ENCODE assay signal across 26 cellular contexts in the genomic region with DNA sequence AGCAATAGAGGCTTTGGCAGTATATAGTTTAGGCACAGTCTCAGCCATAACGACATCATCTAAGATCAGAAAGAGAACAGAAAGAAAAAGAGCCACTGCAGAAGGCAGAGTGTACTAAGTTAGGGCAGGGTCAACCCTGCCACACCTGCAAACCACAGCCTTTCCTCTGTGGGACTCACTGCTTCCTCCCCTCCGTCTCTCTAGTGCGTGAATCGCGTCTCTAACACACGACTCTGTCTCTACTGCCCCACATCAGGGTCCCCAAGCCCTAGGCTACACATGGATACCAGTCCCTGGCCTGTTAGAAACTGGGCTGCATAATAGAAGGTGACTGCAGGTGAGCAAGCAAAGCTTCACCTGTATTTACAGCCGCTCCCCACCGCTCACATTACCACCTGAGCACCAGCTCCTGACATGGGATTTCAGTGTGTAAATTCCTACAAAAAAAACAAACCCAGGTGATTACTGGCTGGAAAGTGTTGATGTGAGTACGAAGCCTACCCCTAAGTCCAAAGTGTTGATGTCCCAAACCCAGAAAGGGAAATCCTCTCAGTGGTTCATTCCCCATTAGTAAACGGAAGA.
"Had no signal": no experiment of that assay in that cellular context is flagged by ENCODE, and none has a peak within 500 bp of the region (broad histone marks: within the 10 kb centered on the region; RNA-seq: fewer than 3 reads in every experiment).

No MANE protein-coding gene starts in this region.

- H3K4me1 Mint-ChIP-seq: neural progenitor cell had no signal

- H3K36me3 Mint-ChIP-seq: activated naive CD4-positive, alpha-beta T cell treated with anti-CD3 and anti-CD28 coated beads, Interleukin-2, amount 50 U/mL, for 72 hours; natural killer cell; neural progenitor cell had no signal

- H3K27me3 Mint-ChIP-seq: activated T-helper 17 cell treated with anti-CD3 and anti-CD28 coated beads, Interleukin-2, amount 50 U/mL, for 72 hours; stimulated activated memory B cell treated with anti-CD40 and anti-IgM and Interleukin-4, amounts not matched to agents 10 μg/mL and 1 μg/mL and 100 μg/mL, for 72 hours had no signal

- DNase-seq: activated CD4-positive, alpha-beta T cell treated with anti-CD3 and anti-CD28 coated beads, Interleukin-2, amount 50 U/mL, for 1 hour; activated CD4-positive, CD25-positive, alpha-beta regulatory T cell treated with anti-CD3 and anti-CD28 coated beads, Interleukin-2, amount 50 U/mL, for 72 hours; activated gamma-delta T cell treated with Interleukin-2 at 50 U/mL for 16 hours; activated T-cell treated with anti-CD3 and anti-CD28 coated beads, Interleukin-2, amount 50 U/mL, for 4 hours; adrenal gland; aorta; body of pancreas; dermis blood vessel endothelial cell; effector CD8-positive, alpha-beta T cell; esophagus squamous epithelium; foreskin melanocyte; left lung; lower lobe of right lung; mesendoderm; natural killer cell; stimulated activated CD4-positive, alpha-beta T cell treated with anti-CD3 and anti-CD28 coated beads, Interleukin-1b, Interleukin-23, amount 100 ng/mL, for 48 hours; stimulated activated CD4-positive, alpha-beta T cell treated with anti-CD3 and anti-CD28 coated beads, Interleukin-4, amount 100 ng/mL, for 4 hours; stimulated activated CD8-positive, alpha-beta memory T cell treated with anti-CD3 and anti-CD28 coated beads, Interleukin-4, amount 100 ng/mL, for 48 hours; T1000; tibial artery; WERI-Rb-1 had no signal

- H3K9me3 Mint-ChIP-seq: activated T-cell treated with anti-CD3 and anti-CD28 coated beads, Interleukin-2, amount 50 U/mL, for 4 hours; activated T-helper 17 cell treated with anti-CD3 and anti-CD28 coated beads, Interleukin-2, amount 50 U/mL, for 72 hours; neural progenitor cell; stimulated activated memory B cell treated with anti-CD40 and anti-IgM and Interleukin-4, amounts not matched to agents 10 μg/mL and 1 μg/mL and 100 μg/mL, for 72 hours; T-helper 1 cell treated with Interleukin-12 subunit alpha and Interleukin-12 subunit beta and Interleukin-4 antibody, amounts not matched to agents 30 μg/mL and 1 μg/mL, for 36 hours had no signal

- H3K4me3 Mint-ChIP-seq: activated T-cell treated with anti-CD3 and anti-CD28 coated beads, Interleukin-2, amount 50 U/mL, for 4 hours; activated T-helper 17 cell treated with anti-CD3 and anti-CD28 coated beads, Interleukin-2, amount 50 U/mL, for 72 hours; natural killer cell; neural progenitor cell; stimulated activated memory B cell treated with anti-CD40 and anti-IgM and Interleukin-4, amounts not matched to agents 10 μg/mL and 1 μg/mL and 100 μg/mL, for 72 hours; T-helper 1 cell treated with Interleukin-12 subunit alpha and Interleukin-12 subunit beta and Interleukin-4 antibody, amounts not matched to agents 30 μg/mL and 1 μg/mL, for 36 hours had no signal

- H3K27ac Mint-ChIP-seq: activated naive CD4-positive, alpha-beta T cell treated with anti-CD3 and anti-CD28 coated beads, Interleukin-2, amount 50 U/mL, for 72 hours; activated T-helper 17 cell treated with anti-CD3 and anti-CD28 coated beads, Interleukin-2, amount 50 U/mL, for 72 hours; natural killer cell; neural progenitor cell; stimulated activated memory B cell treated with anti-CD40 and anti-IgM and Interleukin-4, amounts not matched to agents 10 μg/mL and 1 μg/mL and 100 μg/mL, for 72 hours; T-helper 1 cell treated with Interleukin-12 subunit alpha and Interleukin-12 subunit beta and Interleukin-4 antibody, amounts not matched to agents 30 μg/mL and 1 μg/mL, for 36 hours had no signal

- ATAC-seq: activated naive CD4-positive, alpha-beta T cell treated with anti-CD3 and anti-CD28 coated beads, Interleukin-2, amount 50 U/mL, for 72 hours; activated T-cell treated with anti-CD3 and anti-CD28 coated beads, Interleukin-2, amount 50 U/mL, for 4 hours; activated T-helper 17 cell treated with anti-CD3 and anti-CD28 coated beads, Interleukin-2, amount 50 U/mL, for 72 hours; body of pancreas; left lung; lower lobe of right lung; stimulated activated memory B cell treated with anti-CD40 and anti-IgM and Interleukin-4, amounts not matched to agents 10 μg/mL and 1 μg/mL and 100 μg/mL, for 72 hours had no signal
